34 cellular contexts compared by ENCODE assay signal in genomic region chr10:23150610-23151009, GRCh38. TPM values are rescaled to one million over a fixed set of nuclear protein-coding genes. Genes with fewer than 3 reads are reported as not detected.
"Had no signal": no experiment of that assay in that cellular context is flagged by ENCODE, and none has a peak within 500 bp of the region (broad histone marks: within the 10 kb centered on the region; RNA-seq: fewer than 3 reads in every experiment).

No MANE protein-coding gene starts in this region.

- H3K27me3 ChIP-seq: pancreas, right lobe of liver, sigmoid colon, suprapubic skin, testis, tibial artery, transverse colon, uterus had no signal

- H2AFZ ChIP-seq: neural progenitor cell had no signal

- H3K36me3 ChIP-seq: neural progenitor cell, pancreas, prostate gland, right lobe of liver, sigmoid colon, spleen, suprapubic skin, tibial artery, transverse colon, upper lobe of right lung, uterus had no signal

- DNase-seq: naive thymus-derived CD4-positive, alpha-beta T cell; natural killer cell; occipital lobe; retina; right cardiac atrium; right lobe of liver; sigmoid colon; spleen; stimulated activated CD4-positive, alpha-beta T cell treated with anti-CD3 and anti-CD28 coated beads, Interleukin-12 subunit alpha, Interleukin-12 subunit beta, amount 100 ng/mL, for 4 hours; stimulated activated CD4-positive, alpha-beta T cell treated with anti-CD3 and anti-CD28 coated beads, Interleukin-1b, Interleukin-23, amount 100 ng/mL, for 48 hours; stimulated activated CD4-positive, alpha-beta T cell treated with anti-CD3 and anti-CD28 coated beads, Interleukin-4, amount 100 ng/mL, for 1 hour; stimulated activated CD4-positive, alpha-beta T cell treated with anti-CD3 and anti-CD28 coated beads, Interleukin-4, amount 100 ng/mL, for 4 hours; stimulated activated CD8-positive, alpha-beta memory T cell treated with anti-CD3 and anti-CD28 coated beads, Interleukin-4, amount 100 ng/mL, for 48 hours; stimulated activated naive CD4-positive, alpha-beta T cell; stimulated activated naive CD8-positive, alpha-beta T cell treated with anti-CD3 and anti-CD28 coated beads, Interleukin-15, amount 100 ng/mL, for 72 hours; stimulated activated naive CD8-positive, alpha-beta T cell treated with anti-CD3 and anti-CD28 coated beads, Interleukin-15, Interleukin-2, amounts not matched to agents 100 U/mL and 50 U/mL, for 24 hours; substantia nigra; testis; tibial artery; transverse colon; upper lobe of right lung; uterus had no signal

- H3K4me1 ChIP-seq: neural progenitor cell, prostate gland, right lobe of liver, sigmoid colon, spleen, suprapubic skin, testis, tibial artery, transverse colon, upper lobe of right lung, uterus had no signal

- H3K4me3 ChIP-seq: neural progenitor cell, pancreas, prostate gland, right lobe of liver, sigmoid colon, skin epidermis, smooth muscle cell, spleen, suprapubic skin, testis, tibial artery, transverse colon, upper lobe of right lung, uterus had no signal

- ATAC-seq: naive thymus-derived CD4-positive, alpha-beta T cell; natural killer cell; right lobe of liver; stimulated activated memory B cell treated with anti-CD40 and anti-IgM and Interleukin-4, amounts not matched to agents 10 μg/mL and 1 μg/mL and 100 μg/mL, for 72 hours; stimulated activated naive CD8-positive, alpha-beta T cell treated with anti-CD3 and anti-CD28 coated beads, Interleukin-15, amount 100 ng/mL, for 72 hours; stimulated activated naive CD8-positive, alpha-beta T cell treated with anti-CD3 and anti-CD28 coated beads, Interleukin-15, Interleukin-2, amounts not matched to agents 100 U/mL and 50 U/mL, for 24 hours; upper lobe of right lung had no signal

- H3K9ac ChIP-seq: neural progenitor cell had no signal

- H3K4me2 ChIP-seq: neural progenitor cell, smooth muscle cell had no signal

- H3K27ac ChIP-seq: neural progenitor cell, pancreas, prostate gland, right lobe of liver, sigmoid colon, skin epidermis, spleen, suprapubic skin, testis, tibial artery, transverse colon, upper lobe of right lung, uterus had no signal

- H3K9me3 ChIP-seq: pancreas, prostate gland, right lobe of liver, sigmoid colon, spleen, suprapubic skin, testis, tibial artery, transverse colon, upper lobe of right lung, uterus had no signal

RNA-seq across cellular contexts. Expression of gene PTF1A, which starts 41.5 kb away (rescaled TPM):
- total RNA-seq: naive thymus-derived CD4-positive, alpha-beta T cell; natural killer cell; occipital lobe; osteocyte; posterior vena cava; pulmonary artery endothelial cell; right cardiac atrium; right lobe of liver; sigmoid colon; smooth muscle cell; spleen; suprapubic skin; transverse colon; upper lobe of right lung; urinary bladder had no signal
- polyA plus RNA-seq: naive thymus-derived CD4-positive, alpha-beta T cell; neural cell; right cardiac atrium; sigmoid colon; spleen; urinary bladder had no signal
